40 cellular contexts compared by ENCODE assay signal in the genomic region with DNA sequence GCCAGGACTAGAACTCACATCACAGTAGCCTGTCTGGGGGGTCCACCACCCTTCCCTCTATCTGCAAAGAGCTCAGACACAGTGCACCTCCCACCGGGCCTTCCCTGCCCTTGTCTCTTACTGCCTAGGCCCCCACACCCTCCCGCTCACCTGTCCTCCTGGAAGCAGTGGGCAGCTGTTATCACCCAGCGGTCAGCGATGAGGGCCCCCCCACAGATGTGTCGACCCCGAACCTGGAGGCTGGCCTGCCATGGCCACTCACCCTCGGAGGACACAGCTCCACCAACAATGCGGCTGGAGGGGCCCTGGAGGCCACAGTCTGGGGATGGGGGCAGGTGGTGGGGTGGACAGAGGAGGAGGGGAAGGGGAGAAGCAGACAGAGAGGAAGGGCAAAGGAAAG. TPM values are rescaled to one million over a fixed set of nuclear protein-coding genes. Genes with fewer than 3 reads are reported as not detected.
"Had no signal": no experiment of that assay in that cellular context is flagged by ENCODE, and none has a peak within 500 bp of the region (broad histone marks: within the 10 kb centered on the region; RNA-seq: fewer than 3 reads in every experiment).

No MANE protein-coding gene starts in this region.

- H3K9me3 Mint-ChIP-seq: activated B cell treated with CpG ODN at 0.5 μM for 24 hours; activated CD4-positive, alpha-beta memory T cell treated with anti-CD3 and anti-CD28 coated beads for 36 hours; activated CD4-positive, alpha-beta T cell treated with anti-CD3 and anti-CD28 coated beads, Interleukin-2, amount 10 ng/mL, durations not matched to agents 24 days and 14 days; activated CD8-positive, alpha-beta T cell treated with anti-CD3 and anti-CD28 coated beads for 36 hours; activated naive CD4-positive, alpha-beta T cell treated with anti-CD3 and anti-CD28 coated beads, Interleukin-2, amount 10 ng/mL, durations not matched to agents 7 days and 5 days; activated naive CD4-positive, alpha-beta T cell treated with anti-CD3 and anti-CD28 coated beads, Interleukin-2, amount 50 U/mL, for 24 hours; activated naive CD8-positive, alpha-beta T cell treated with anti-CD3 and anti-CD28 coated beads, Interleukin-2, amount 10 ng/mL, durations not matched to agents 7 days and 5 days; activated naive CD8-positive, alpha-beta T cell treated with anti-CD3 and anti-CD28 coated beads, Interleukin-2, amount 50 U/mL, for 24 hours; activated T-cell treated with anti-CD3 and anti-CD28 coated beads, Interleukin-2, amount 50 U/mL, for 4 hours; activated T-cell treated with anti-CD3 and anti-CD28 coated beads, Interleukin-2, amount 50 U/mL, for 72 hours; activated T-helper 1 cell treated with anti-CD3 and anti-CD28 coated beads, Interleukin-12 subunit alpha, Interleukin-12 subunit beta, Interleukin-2, Interleukin-4 antibody, amounts not matched to agents 30 ng/mL and 10 ng/mL and 1 ng/mL, durations not matched to agents 14 hours and 24 hours and 36 hours; activated T-helper 2 cell treated with anti-CD3 and anti-CD28 coated beads, Interferon-gamma antibody, Interleukin-2, Interleukin-4, amounts not matched to agents 10 μg/mL and 5 μg/mL and 100 μg/mL, durations not matched to agents 14 hours and 24 hours and 36 hours; central memory CD8-positive, alpha-beta T cell; T-helper 1 cell treated with Interleukin-12 subunit alpha and Interleukin-12 subunit beta and Interleukin-4 antibody, amounts not matched to agents 30 μg/mL and 1 μg/mL, for 36 hours; T-helper 2 cell treated with Interferon-gamma antibody and Interleukin-4, amounts not matched to agents 5 μg/mL and 100 μg/mL, for 36 hours had no signal

- ATAC-seq: activated CD8-positive, alpha-beta T cell treated with anti-CD3 and anti-CD28 coated beads for 36 hours; activated naive CD8-positive, alpha-beta T cell treated with anti-CD3 and anti-CD28 coated beads, Interleukin-2, amount 50 U/mL, for 24 hours; activated T-cell treated with anti-CD3 and anti-CD28 coated beads, Interleukin-2, amount 50 U/mL, for 4 hours; activated T-cell treated with anti-CD3 and anti-CD28 coated beads, Interleukin-2, amount 50 U/mL, for 72 hours; body of pancreas had no signal

- H3K36me3 Mint-ChIP-seq: activated naive CD4-positive, alpha-beta T cell treated with anti-CD3 and anti-CD28 coated beads, Interleukin-2, amount 10 ng/mL, durations not matched to agents 7 days and 5 days; activated naive CD4-positive, alpha-beta T cell treated with anti-CD3 and anti-CD28 coated beads, Interleukin-2, amount 50 U/mL, for 24 hours; activated naive CD8-positive, alpha-beta T cell treated with anti-CD3 and anti-CD28 coated beads, Interleukin-2, amount 10 ng/mL, durations not matched to agents 7 days and 5 days had no signal

- H3K4me3 Mint-ChIP-seq: activated B cell treated with CpG ODN at 0.5 μM for 24 hours; activated CD4-positive, alpha-beta memory T cell treated with anti-CD3 and anti-CD28 coated beads for 36 hours; activated CD4-positive, alpha-beta T cell treated with anti-CD3 and anti-CD28 coated beads, Interleukin-2, amount 10 ng/mL, durations not matched to agents 24 days and 14 days; activated CD8-positive, alpha-beta T cell treated with anti-CD3 and anti-CD28 coated beads for 36 hours; activated naive CD4-positive, alpha-beta T cell treated with anti-CD3 and anti-CD28 coated beads, Interleukin-2, amount 10 ng/mL, durations not matched to agents 7 days and 5 days; activated naive CD4-positive, alpha-beta T cell treated with anti-CD3 and anti-CD28 coated beads, Interleukin-2, amount 50 U/mL, for 24 hours; activated naive CD8-positive, alpha-beta T cell; activated naive CD8-positive, alpha-beta T cell treated with anti-CD3 and anti-CD28 coated beads, Interleukin-2, amount 10 ng/mL, durations not matched to agents 7 days and 5 days; activated naive CD8-positive, alpha-beta T cell treated with anti-CD3 and anti-CD28 coated beads, Interleukin-2, amount 50 U/mL, for 24 hours; activated T-cell treated with anti-CD3 and anti-CD28 coated beads, Interleukin-2, amount 50 U/mL, for 4 hours; activated T-cell treated with anti-CD3 and anti-CD28 coated beads, Interleukin-2, amount 50 U/mL, for 72 hours; activated T-helper 1 cell treated with anti-CD3 and anti-CD28 coated beads, Interleukin-12 subunit alpha, Interleukin-12 subunit beta, Interleukin-2, Interleukin-4 antibody, amounts not matched to agents 30 ng/mL and 10 ng/mL and 1 ng/mL, durations not matched to agents 14 hours and 24 hours and 36 hours; central memory CD8-positive, alpha-beta T cell; T-helper 1 cell treated with Interleukin-12 subunit alpha and Interleukin-12 subunit beta and Interleukin-4 antibody, amounts not matched to agents 30 μg/mL and 1 μg/mL, for 36 hours; T-helper 2 cell treated with Interferon-gamma antibody and Interleukin-4, amounts not matched to agents 5 μg/mL and 100 μg/mL, for 36 hours had no signal

- H3K4me1 ChIP-seq: body of pancreas, breast epithelium had no signal

- H3K27ac ChIP-seq: body of pancreas, brain microvascular endothelial cell, breast epithelium, VCaP had no signal

- H3K4me3 ChIP-seq: body of pancreas, breast epithelium had no signal

- H3K36me3 ChIP-seq: brain microvascular endothelial cell, breast epithelium had no signal

- H3K4me1 Mint-ChIP-seq: activated B cell treated with CpG ODN at 0.5 μM for 24 hours; activated CD4-positive, alpha-beta T cell treated with anti-CD3 and anti-CD28 coated beads, Interleukin-2, amount 10 ng/mL, durations not matched to agents 24 days and 14 days; activated naive CD4-positive, alpha-beta T cell treated with anti-CD3 and anti-CD28 coated beads, Interleukin-2, amount 50 U/mL, for 24 hours; activated naive CD8-positive, alpha-beta T cell treated with anti-CD3 and anti-CD28 coated beads, Interleukin-2, amount 10 ng/mL, durations not matched to agents 7 days and 5 days; activated naive CD8-positive, alpha-beta T cell treated with anti-CD3 and anti-CD28 coated beads, Interleukin-2, amount 50 U/mL, for 24 hours; central memory CD8-positive, alpha-beta T cell had no signal

- FAIRE-seq: astrocyte, TTC549 had no signal

- H3K9me3 ChIP-seq: body of pancreas, breast epithelium had no signal

- DNase-seq: activated B cell treated with CpG ODN at 0.5 μM for 24 hours; activated CD4-positive, alpha-beta memory T cell treated with anti-CD3 and anti-CD28 coated beads for 36 hours; activated CD4-positive, alpha-beta T cell treated with anti-CD3 and anti-CD28 coated beads for 4 hours; activated CD4-positive, alpha-beta T cell treated with anti-CD3 and anti-CD28 coated beads, Interleukin-2, amount 10 ng/mL, durations not matched to agents 24 days and 14 days; activated CD4-positive, alpha-beta T cell treated with anti-CD3 and anti-CD28 coated beads, Interleukin-2, amount 50 U/mL, for 1 hour; activated CD4-positive, alpha-beta T cell treated with anti-CD3 and anti-CD28 coated beads, Interleukin-2, amount 50 U/mL, for 4 hours; activated CD4-positive, CD25-positive, alpha-beta regulatory T cell treated with anti-CD3 and anti-CD28 coated beads, Interleukin-2, amount 50 U/mL, for 72 hours; activated CD8-positive, alpha-beta memory T cell treated with anti-CD3 and anti-CD28 coated beads, Interleukin-2, amount 50 U/mL, for 4 hours; activated CD8-positive, alpha-beta T cell treated with anti-CD3 and anti-CD28 coated beads for 36 hours; activated effector memory CD4-positive, alpha-beta T cell treated with Interleukin-2 at 50 U/mL for 16 hours; activated gamma-delta T cell; activated naive CD4-positive, alpha-beta T cell treated with anti-CD3 and anti-CD28 coated beads, Interleukin-2, amount 10 ng/mL, durations not matched to agents 7 days and 5 days; activated naive CD4-positive, alpha-beta T cell treated with Interleukin-2 at 50 U/mL for 16 hours; activated naive CD8-positive, alpha-beta T cell treated with anti-CD3 and anti-CD28 coated beads, Interleukin-2, amount 10 ng/mL, durations not matched to agents 7 days and 5 days; activated naive CD8-positive, alpha-beta T cell treated with anti-CD3 and anti-CD28 coated beads, Interleukin-2, amount 50 U/mL, for 24 hours; activated T-cell treated with anti-CD3 and anti-CD28 coated beads for 4 hours; activated T-cell treated with anti-CD3 and anti-CD28 coated beads, Interleukin-2, amount 50 U/mL, for 1 hour; activated T-cell treated with anti-CD3 and anti-CD28 coated beads, Interleukin-2, amount 50 U/mL, for 4 hours; activated T-cell treated with anti-CD3 and anti-CD28 coated beads, Interleukin-2, amount 50 U/mL, for 72 hours; amniotic stem cell; aorta; body of pancreas; brain microvascular endothelial cell; cerebellar nuclear complex; T-helper 1 cell; T-helper 2 cell; T-helper 9 cell had no signal

- H3K27ac Mint-ChIP-seq: activated B cell treated with CpG ODN at 0.5 μM for 24 hours; activated CD4-positive, alpha-beta memory T cell treated with anti-CD3 and anti-CD28 coated beads for 36 hours; activated CD4-positive, alpha-beta T cell treated with anti-CD3 and anti-CD28 coated beads, Interleukin-2, amount 10 ng/mL, durations not matched to agents 24 days and 14 days; activated CD8-positive, alpha-beta T cell treated with anti-CD3 and anti-CD28 coated beads for 36 hours; activated naive CD4-positive, alpha-beta T cell treated with anti-CD3 and anti-CD28 coated beads, Interleukin-2, amount 10 ng/mL, durations not matched to agents 7 days and 5 days; activated naive CD4-positive, alpha-beta T cell treated with anti-CD3 and anti-CD28 coated beads, Interleukin-2, amount 50 U/mL, for 24 hours; activated naive CD8-positive, alpha-beta T cell; activated naive CD8-positive, alpha-beta T cell treated with anti-CD3 and anti-CD28 coated beads, Interleukin-2, amount 10 ng/mL, durations not matched to agents 7 days and 5 days; activated naive CD8-positive, alpha-beta T cell treated with anti-CD3 and anti-CD28 coated beads, Interleukin-2, amount 50 U/mL, for 24 hours; activated T-cell treated with anti-CD3 and anti-CD28 coated beads, Interleukin-2, amount 50 U/mL, for 72 hours; activated T-helper 1 cell treated with anti-CD3 and anti-CD28 coated beads, Interleukin-12 subunit alpha, Interleukin-12 subunit beta, Interleukin-2, Interleukin-4 antibody, amounts not matched to agents 30 ng/mL and 10 ng/mL and 1 ng/mL, durations not matched to agents 14 hours and 24 hours and 36 hours; activated T-helper 2 cell treated with anti-CD3 and anti-CD28 coated beads, Interferon-gamma antibody, Interleukin-2, Interleukin-4, amounts not matched to agents 10 μg/mL and 5 μg/mL and 100 μg/mL, durations not matched to agents 14 hours and 24 hours and 36 hours; T-helper 1 cell treated with Interleukin-12 subunit alpha and Interleukin-12 subunit beta and Interleukin-4 antibody, amounts not matched to agents 30 μg/mL and 1 μg/mL, for 36 hours; T-helper 2 cell treated with Interferon-gamma antibody and Interleukin-4, amounts not matched to agents 5 μg/mL and 100 μg/mL, for 36 hours had no signal

RNA-seq across cellular contexts. Expression of a gene that starts 39.2 kb away (rescaled TPM):
- total RNA-seq: aorta, astrocyte, cardiac septum, chondrocyte had no signal
- polyA plus RNA-seq: aorta had no signal
